1 cellular context compared by ENCODE assay signal in genomic region chr12:122983789-122984515, GRCh38.
TF ChIP-seq lines count a peak whose summit lies in the region.

No MANE protein-coding gene starts in this region.

TF ChIP-seq in HepG2, 621 proteins besides CTCF, POLR2A, EP300 and RAD21:
- peak; percentile 11 for TF ChIP-seq ZNF407 (CRISPR knock-in tag; IDR thresholded peaks at IDR 0.05; ENCODE audit: not compliant biosample characterization)
- peak; percentile 55; the same call in 1 of the 2 replicates for TF ChIP-seq GFI1 (CRISPR knock-in tag; IDR thresholded peaks at IDR 0.05; ENCODE audit: borderline replicate concordance)
- 0 out of 2 replicates have a peak, but pooled peaks have one; percentile 8 for TF ChIP-seq ZNF598 (CRISPR knock-in tag; IDR thresholded peaks at IDR 0.05; ENCODE audit: borderline replicate concordance)
- 0 out of 2 replicates have a peak, but pooled peaks have one; percentile 8 for TF ChIP-seq ZNF337 (CRISPR knock-in tag; IDR thresholded peaks at IDR 0.05; ENCODE audit: borderline replicate concordance, low read depth)
- TF ChIP-seq ZNF768 (CRISPR knock-in tag; IDR thresholded peaks at IDR 0.05): 0 out of 2 replicates have a peak, but pooled peaks have one; percentile 26
- peak; percentile 95; the same call in 1 of the 2 replicates for TF ChIP-seq PRDM10 (CRISPR knock-in tag; IDR thresholded peaks at IDR 0.05; ENCODE audit: low read depth)
- TF ChIP-seq ZNF275 (CRISPR knock-in tag; IDR thresholded peaks at IDR 0.05; ENCODE audit: borderline replicate concordance): no peak
- 0 out of 2 replicates have a peak, but pooled peaks have one; percentile 29 for TF ChIP-seq ZNF646 (CRISPR knock-in tag; IDR thresholded peaks at IDR 0.05)
- TF ChIP-seq ZNF138 (CRISPR knock-in tag; IDR thresholded peaks at IDR 0.05; ENCODE audit: low read depth): no peak
- 0 out of 2 replicates have a peak, but pooled peaks have one; percentile 35 for TF ChIP-seq NAIF1 (CRISPR knock-in tag; IDR thresholded peaks at IDR 0.05; ENCODE audit: borderline replicate concordance)
- no peak for TF ChIP-seq DBP (CRISPR knock-in tag; IDR thresholded peaks at IDR 0.05; ENCODE audit: not compliant biosample characterization)
- TF ChIP-seq ATF7-NPFF (CRISPR knock-in tag; IDR thresholded peaks at IDR 0.05; ENCODE audit: low read depth): no peak
- 0 out of 2 replicates have a peak, but pooled peaks have one; percentile 3 for TF ChIP-seq BHLHE40 (IDR thresholded peaks at IDR 0.05; ENCODE audit: low read length)
- TF ChIP-seq EZH2 (conservative IDR thresholded peaks at IDR 0.05; ENCODE audit: low read depth, low read length): no peak
- no peak for TF ChIP-seq ZNF432 (CRISPR knock-in tag; IDR thresholded peaks at IDR 0.05; ENCODE audit: borderline replicate concordance)
- TF ChIP-seq RBM39 (IDR thresholded peaks at IDR 0.05; ENCODE audit: low read depth, low read length, poor library complexity, severe bottlenecking): peak; percentile 71
- 0 out of 2 replicates have a peak, but pooled peaks have one; percentile 4 for TF ChIP-seq ZNF431 (CRISPR knock-in tag; IDR thresholded peaks at IDR 0.05; ENCODE audit: borderline replicate concordance, low read depth)
- peak; percentile 53 for TF ChIP-seq POLR2G (IDR thresholded peaks at IDR 0.05; ENCODE audit: low read depth, low read length)
- TF ChIP-seq ZNF446 (CRISPR knock-in tag; IDR thresholded peaks at IDR 0.05): 0 out of 2 replicates have a peak, but pooled peaks have one; percentile 45
- TF ChIP-seq ZNF180 (CRISPR knock-in tag; IDR thresholded peaks at IDR 0.05; ENCODE audit: borderline replicate concordance, low read depth): no peak
- 0 out of 2 replicates have a peak, but pooled peaks have one; percentile 7 for TF ChIP-seq ZNF75D (CRISPR knock-in tag; IDR thresholded peaks at IDR 0.05; ENCODE audit: borderline replicate concordance)
- peak; percentile 65; the same call in 1 of the 2 replicates for TF ChIP-seq HNRNPL (IDR thresholded peaks at IDR 0.05; ENCODE audit: low read depth, low read length)
- no peak for TF ChIP-seq CENPX (CRISPR knock-in tag; IDR thresholded peaks at IDR 0.05)
- TF ChIP-seq ZFX (CRISPR knock-in tag; IDR thresholded peaks at IDR 0.05; ENCODE audit: low read depth): 0 out of 2 replicates have a peak, but pooled peaks have one; percentile 44
- TF ChIP-seq HDAC2 (CRISPR knock-in tag; IDR thresholded peaks at IDR 0.05): no peak
- peak; percentile 52; the same call in 1 of the 2 replicates for TF ChIP-seq ZBTB33 (CRISPR knock-in tag; IDR thresholded peaks at IDR 0.05)
- 0 out of 2 replicates have a peak, but pooled peaks have one; percentile 54 for TF ChIP-seq KAT8 (CRISPR knock-in tag; IDR thresholded peaks at IDR 0.05)
